Comparison of ENCODE assay signal across 17 cellular contexts in the genomic region with DNA sequence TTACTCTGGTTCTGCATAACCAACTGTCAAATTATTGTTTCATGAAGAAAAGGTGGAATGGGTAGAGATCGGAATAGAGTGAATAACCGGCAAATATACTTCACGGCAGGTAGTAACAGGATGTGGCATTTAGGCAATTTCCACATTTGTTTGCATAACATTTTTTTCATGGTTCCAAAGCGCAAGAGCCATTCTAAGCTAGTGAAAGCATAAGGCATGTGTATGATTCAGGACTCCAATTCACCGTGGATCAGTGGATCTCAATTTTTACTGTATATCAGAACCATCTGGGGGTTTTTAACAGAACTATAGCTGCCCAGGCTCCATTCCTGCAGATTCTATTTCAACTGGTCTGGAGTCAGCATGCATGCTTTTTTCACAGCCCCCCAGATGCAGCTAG. TPM values are rescaled to one million over a fixed set of nuclear protein-coding genes. Genes with fewer than 3 reads are reported as not detected.
DNase-seq lines count a peak whose midpoint lies in the region; ATAC-seq and TF ChIP-seq lines count a peak whose summit lies in the region.
"Had no signal": no experiment of that assay in that cellular context is flagged by ENCODE, and none has a peak within 500 bp of the region (broad histone marks: within the 10 kb centered on the region; RNA-seq: fewer than 3 reads in every experiment).

No MANE protein-coding gene starts in this region.

- no peak overlapping the region for H2BK15ac ChIP-seq in IMR-90 (ENCODE audit: low read depth, low read length)

- H3K4me2 ChIP-seq in IMR-90 (ENCODE audit: low read depth, low read length): peak overlapping the region; percentile 45; the same call in 1 of the 2 replicates

- H2BK120ac ChIP-seq in IMR-90 (ENCODE audit: low read depth, low read length): peak overlapping the region; percentile 88; the same call in 1 of the 2 replicates

- peak overlapping the region; percentile 97; the same call in 1 of the 2 replicates for H3K4ac ChIP-seq in IMR-90 (ENCODE audit: low read depth, low read length)

- peak overlapping the region; percentile 17; the same call in 1 of the 2 replicates for H2BK20ac ChIP-seq in IMR-90 (ENCODE audit: low read depth, low read length)

- no CpG with 5 or more reads among the region's 5 CpGs for WGBS in IMR-90 (ENCODE audit: extremely low coverage in 2 of 2, insufficient read length in 1 of 2), 2 experiments

- in situ Hi-C loops in IMR-90 (cut with MboI; ENCODE audit: low sequenced_read_pairs): no loop called here

- peaks cover 85% of the 10 kb centered on the region for H3K4me1 Mint-ChIP-seq in brain
- H3K4me1 Mint-ChIP-seq in stimulated activated naive CD8-positive, alpha-beta T cell treated with anti-CD3 and anti-CD28 coated beads, Interleukin-15, amount 100 ng/mL, for 72 hours: peaks cover 62% of the 10 kb centered on the region
- H3K4me1 Mint-ChIP-seq in CD14-positive monocyte: peaks cover 21% of the 10 kb centered on the region

- BruUV-seq in IMR-90 (replicated peaks; lab: Mats Ljungman, UMichigan): no TSS peak

- peak overlapping the region; percentile 61 for H3K23ac ChIP-seq in IMR-90 (ENCODE audit: low read depth, low read length)

- H4K20me1 ChIP-seq in IMR-90 (ENCODE audit: insufficient read depth, low read length): peaks cover 55% of the 10 kb centered on the region

- dilution Hi-C loops in IMR-90 (cut with HindIII; ENCODE audit: low sequenced_read_pairs, unreplicated experiment): no loop called here

- peak overlapping the region; percentile 95 for H2BK5ac ChIP-seq in IMR-90 (ENCODE audit: low read depth, low read length, poor library complexity, severe bottlenecking)

- peak overlapping the region; percentile 62 to 98 (median 91) for H3K27ac Mint-ChIP-seq in brain
- H3K27ac Mint-ChIP-seq in stimulated activated naive CD8-positive, alpha-beta T cell treated with anti-CD3 and anti-CD28 coated beads, Interleukin-15, amount 100 ng/mL, for 72 hours: no peak overlapping the region
- H3K27ac Mint-ChIP-seq in CD14-positive monocyte: no peak overlapping the region
- H3K27ac Mint-ChIP-seq: activated naive CD4-positive, alpha-beta T cell treated with anti-CD3 and anti-CD28 coated beads, Interleukin-2, amount 10 ng/mL, durations not matched to agents 7 days and 5 days; CD4-positive, alpha-beta T cell had no signal

- H3K9me1 ChIP-seq in IMR-90 (ENCODE audit: insufficient read depth, low read length): peaks cover 19% of the 10 kb centered on the region

- H3K36me3 Mint-ChIP-seq in brain: peaks cover 6% of the 10 kb centered on the region
- H3K36me3 Mint-ChIP-seq in CD14-positive monocyte: no peaks in the 10 kb centered on the region
- H3K36me3 Mint-ChIP-seq: activated naive CD4-positive, alpha-beta T cell treated with anti-CD3 and anti-CD28 coated beads, Interleukin-2, amount 10 ng/mL, durations not matched to agents 7 days and 5 days had no signal

- peak overlapping the region; percentile 51 for H2AK5ac ChIP-seq in IMR-90 (ENCODE audit: low read depth, low read length)

- H4K5ac ChIP-seq in IMR-90 (ENCODE audit: low read depth, low read length): no peak overlapping the region

- TF ChIP-seq RAD21 in IMR-90 (IDR thresholded peaks at IDR 0.05; ENCODE audit: low read length): no peak

- H3K4me1 ChIP-seq in IMR-90 (ENCODE audit: control insufficient read depth, insufficient read depth, low read length) (peaks cover 42% of the 10 kb centered on the region), stomach smooth muscle (ENCODE audit: control insufficient read depth, insufficient read depth, low read length) (peaks cover 61% of the 10 kb centered on the region)

- H3K36me3 ChIP-seq in IMR-90 (ENCODE audit: control insufficient read depth, insufficient read depth, low read length): peaks cover 5% of the 10 kb centered on the region; the same call in 1 of the 2 replicates
- no peaks in the 10 kb centered on the region for H3K36me3 ChIP-seq in stomach smooth muscle (ENCODE audit: control insufficient read depth in 2 of 2, insufficient read depth in 2 of 2, low read length in 2 of 2)
- H3K36me3 ChIP-seq: pancreas had no signal

- H2AK9ac ChIP-seq in IMR-90 (replicated peaks; ENCODE audit: low read depth, low read length, poor library complexity): no peak overlapping the region

- peak overlapping the region; percentile 69; the same call in 1 of the 2 replicates for H3K14ac ChIP-seq in IMR-90 (replicated peaks; ENCODE audit: low read depth, low read length)

- peak overlapping the region; percentile 28; the same call in 1 of the 2 replicates for H3K18ac ChIP-seq in IMR-90 (ENCODE audit: low read depth, low read length)

- peak overlapping the region; percentile 92 to 93; a peak in 2 of 4 replicates for H4K8ac ChIP-seq in IMR-90 (ENCODE audit: low read depth in 2 of 2, low read length in 2 of 2)

- no peaks in the 10 kb centered on the region for H3K27me3 ChIP-seq in IMR-90 (ENCODE audit: control insufficient read depth, insufficient read depth, low read length)
- H3K27me3 ChIP-seq in stomach smooth muscle (ENCODE audit: control insufficient read depth in 1 of 2, insufficient read depth in 2 of 2, low read length in 2 of 2): no peaks in the 10 kb centered on the region
- H3K27me3 ChIP-seq: pancreas had no signal

- H3K4me3 Mint-ChIP-seq in brain (peak overlapping the region in 4 of 5 experiments; percentile 20 to 73 (median 66)), CD14-positive monocyte (no peak overlapping the region)
- H3K4me3 Mint-ChIP-seq in stimulated activated naive CD8-positive, alpha-beta T cell treated with anti-CD3 and anti-CD28 coated beads, Interleukin-15, amount 100 ng/mL, for 72 hours: no peak overlapping the region
- H3K4me3 Mint-ChIP-seq: activated naive CD4-positive, alpha-beta T cell treated with anti-CD3 and anti-CD28 coated beads, Interleukin-2, amount 10 ng/mL, durations not matched to agents 7 days and 5 days; CD4-positive, alpha-beta T cell; central memory CD8-positive, alpha-beta T cell had no signal

- TF ChIP-seq POLR2A in IMR-90 (IDR thresholded peaks at IDR 0.05; ENCODE audit: low read depth, low read length): no peak

- peak overlapping the region; percentile 7; the same call in 1 of the 2 replicates for H3K56ac ChIP-seq in IMR-90 (ENCODE audit: extremely low read depth, insufficient read depth, low read length)

- CTCF ChIA-PET in IMR-90 (lab: Yijun Ruan, JAX): interaction anchor here (0.9 to 1.2 kb wide), 2 partner anchors 29 to 78 kb away, joined by 3 read pairs; no protein-coding TSS in a partner anchor

- intact Hi-C loops in IMR-90 (cut with micrococcal nuclease): no loop called here
- intact Hi-C loops in CD14-positive monocyte (cut with micrococcal nuclease): no loop called here

- H3K27ac ChIP-seq in IMR-90 (ENCODE audit: insufficient read depth, low read length) (peak overlapping the region; percentile 56), stomach smooth muscle (ENCODE audit: low read length) (peak overlapping the region; percentile 96)

- H3K9me3 Mint-ChIP-seq in brain (no peaks in the 10 kb centered on the region), CD14-positive monocyte (no peaks in the 10 kb centered on the region)
- H3K9me3 Mint-ChIP-seq in stimulated activated naive CD8-positive, alpha-beta T cell treated with anti-CD3 and anti-CD28 coated beads, Interleukin-15, amount 100 ng/mL, for 72 hours: no peaks in the 10 kb centered on the region
- H3K9me3 Mint-ChIP-seq: activated naive CD4-positive, alpha-beta T cell treated with anti-CD3 and anti-CD28 coated beads, Interleukin-2, amount 10 ng/mL, durations not matched to agents 7 days and 5 days; CD4-positive, alpha-beta T cell; central memory CD8-positive, alpha-beta T cell had no signal

- H3K79me1 ChIP-seq in IMR-90 (ENCODE audit: low read depth in 1 of 2, low read length in 2 of 2): peaks cover 0 to 71% of the 10 kb centered on the region in 2 experiments; a peak in 3 of 4 replicates

- H3K4me3 ChIP-seq in IMR-90 (ENCODE audit: insufficient read depth, low read depth, low read length): no peak overlapping the region
- H3K4me3 ChIP-seq in stomach smooth muscle (ENCODE audit: low read length in 2 of 2): peak overlapping the region; percentile 28 to 66
- H3K4me3 ChIP-seq: pancreas had no signal

- POLR2A ChIA-PET in IMR-90 (lab: Charles Lee; ENCODE audit: unreplicated experiment): no interaction called here

- H2AFZ ChIP-seq in IMR-90 (replicated peaks; ENCODE audit: low read length, poor library complexity): no peak overlapping the region

- no peaks in the 10 kb centered on the region for H3K27me3 Mint-ChIP-seq in brain
- peaks cover 22% of the 10 kb centered on the region for H3K27me3 Mint-ChIP-seq in stimulated activated naive CD8-positive, alpha-beta T cell treated with anti-CD3 and anti-CD28 coated beads, Interleukin-15, amount 100 ng/mL, for 72 hours
- peaks cover 23 to 25% (median 23%) of the 10 kb centered on the region in 3 donors for H3K27me3 Mint-ChIP-seq in CD14-positive monocyte (ENCODE audit: low read depth in 3 of 3)
- H3K27me3 Mint-ChIP-seq: activated naive CD4-positive, alpha-beta T cell treated with anti-CD3 and anti-CD28 coated beads, Interleukin-2, amount 10 ng/mL, durations not matched to agents 7 days and 5 days; CD4-positive, alpha-beta T cell; central memory CD8-positive, alpha-beta T cell had no signal

- H3K9me3 ChIP-seq in IMR-90 (ENCODE audit: control insufficient read depth, insufficient read depth, low read length) (no peaks in the 10 kb centered on the region), stomach smooth muscle (ENCODE audit: control insufficient read depth in 2 of 2, low read length in 2 of 2) (no peaks in the 10 kb centered on the region)
- H3K9me3 ChIP-seq: pancreas had no signal

- TF ChIP-seq CTCF in IMR-90 (conservative IDR thresholded peaks at IDR 0.05; ENCODE audit: low read depth, low read length) (no peak), brain (conservative IDR thresholded peaks at IDR 0.05) (no peak), CD14-positive monocyte (IDR thresholded peaks at IDR 0.05) (no peak)

- H4K91ac ChIP-seq in IMR-90 (ENCODE audit: insufficient read depth, low read depth, low read length): peak overlapping the region; percentile 64; the same call in 1 of the 2 replicates

- DNase-seq in IMR-90: no peak
- peak; percentile 51 for DNase-seq in iris pigment epithelial cell (ENCODE audit: low read depth)
- no peak for DNase-seq in stimulated activated naive CD8-positive, alpha-beta T cell treated with anti-CD3 and anti-CD28 coated beads, Interleukin-15, amount 100 ng/mL, for 72 hours
- no peak for DNase-seq in CD14-positive monocyte (ENCODE audit: low spot score)
- DNase-seq in T1000 (lab: John Stamatoyannopoulos, UW): no peak
- no peak for DNase-seq in activated CD8-positive, alpha-beta memory T cell treated with anti-CD3 and anti-CD28 coated beads, Interleukin-2, amount 50 U/mL, for 48 hours
- DNase-seq: activated naive CD4-positive, alpha-beta T cell treated with anti-CD3 and anti-CD28 coated beads, Interleukin-2, amount 10 ng/mL, durations not matched to agents 7 days and 5 days; CD4-positive, alpha-beta T cell; KG1; NCI-H2029; NCI-H774; pancreas; SHP77; stimulated activated CD4-positive, alpha-beta T cell treated with anti-CD3 and anti-CD28 coated beads, Interleukin-2, amount 100 ng/mL, for 48 hours had no signal

- H3K9ac ChIP-seq in IMR-90 (ENCODE audit: low read depth, low read length) (peak overlapping the region; percentile 63; the same call in 1 of the 2 replicates), stomach smooth muscle (ENCODE audit: low read length in 2 of 2) (peak overlapping the region in 1 of 2 donors; percentile 47)

- no peak for ATAC-seq in IMR-90 (ENCODE audit: low read depth)
- no peak for ATAC-seq in stimulated activated naive CD8-positive, alpha-beta T cell treated with anti-CD3 and anti-CD28 coated beads, Interleukin-15, amount 100 ng/mL, for 72 hours

RNA-seq across cellular contexts. Expression of a gene that starts 30.2 kb away (rescaled TPM):
- total RNA-seq in IMR-90 (2012; rRNA removed): 48.2 and 60.3 TPM in 2 replicates
- polyA plus RNA-seq in IMR-90 (2012; rRNA removed) (73.1 and 80.9 TPM in 2 replicates), brain (ENCODE audit: insufficient read depth, low read depth, low replicate concordance) (15.3 TPM), CD14-positive monocyte (not detected)
- polyA plus RNA-seq in IMR-90 (2012; cell fraction: cytosol; rRNA removed): 67.3 and 67.7 TPM in 2 replicates
- 116 and 173 TPM in 2 replicates for polyA plus RNA-seq in IMR-90 (2012; cell fraction: nucleus; rRNA removed; ENCODE audit: low replicate concordance)

Comparison
In these comparisons a context has a peak if more than half of its experiments do, and no peak if none do; other contexts are left out.
1. H3K27ac Mint-ChIP-seq: peak in brain (5 of 5); none in stimulated activated naive CD8-positive, alpha-beta T cell treated with anti-CD3 and anti-CD28 coated beads, Interleukin-15, amount 100 ng/mL, for 72 hours (0 of 2) and CD14-positive monocyte (0 of 7).
2. H3K4me3 Mint-ChIP-seq: peak in brain (4 of 5); none in stimulated activated naive CD8-positive, alpha-beta T cell treated with anti-CD3 and anti-CD28 coated beads, Interleukin-15, amount 100 ng/mL, for 72 hours (0 of 2) and CD14-positive monocyte (0 of 2).
3. RNA of a gene that starts 30.2 kb away (polyA plus RNA-seq): 67.3 to 173 TPM in IMR-90 and 15.3 TPM in brain (single experiment); not detected in CD14-positive monocyte; every median in the first group is over 10 times any median in the second.